In genomic region chr16:84175351-84176081, GRCh38 we compare ENCODE assay signal across 9 cellular contexts. TPM values are rescaled to one million over a fixed set of nuclear protein-coding genes. Genes with fewer than 3 reads are reported as not detected.
DNase-seq lines count a peak whose midpoint lies in the region; ATAC-seq and TF ChIP-seq lines count a peak whose summit lies in the region.
"Had no signal": no experiment of that assay in that cellular context is flagged by ENCODE, and none has a peak within 500 bp of the region (broad histone marks: within the 10 kb centered on the region; RNA-seq: fewer than 3 reads in every experiment).

No MANE protein-coding gene starts in this region.

- TF ChIP-seq CTCF in astrocyte of the spinal cord (IDR thresholded peaks at IDR 0.05; ENCODE audit: low read depth, low read length), result peak; percentile 82

- no peak overlapping the region for H3K4me3 ChIP-seq in astrocyte of the spinal cord (ENCODE audit: low read depth, low read length)
- H3K4me3 ChIP-seq: SK-N-MC had no signal

- DNase-seq in DMS 273 (lab: John Stamatoyannopoulos, UW; ENCODE audit: unreplicated experiment) (peak; percentile 89), LHCN-M2 (ENCODE audit: low read depth) (peak; percentile 66), SKM-1 treated with dmso at 0.1 percent for 144 hours (lab: John Stamatoyannopoulos, UW; ENCODE audit: unreplicated experiment) (peak; percentile 60), astrocyte of the spinal cord (ENCODE audit: low read depth, low spot score) (peak; percentile 46), inferior parietal cortex (ENCODE audit: extremely low spot score) (peak; percentile 29)
- peak; percentile 60 to 73 for DNase-seq in stimulated activated CD4-positive, alpha-beta T cell treated with anti-CD3 and anti-CD28 coated beads, Interleukin-2, amount 100 ng/mL, for 24 hours

- ATAC-seq in GM21717 (IDR thresholded peaks at IDR 0.05; ENCODE audit: unreplicated experiment) (peak; percentile 55), GM18907 (IDR thresholded peaks at IDR 0.05; ENCODE audit: unreplicated experiment) (no peak)

- in situ Hi-C loops in astrocyte of the spinal cord (cut with HindIII; ENCODE audit: low sequenced_read_pairs), result no loop called here

RNA-seq across cellular contexts. Expression of gene TAF1C, which starts 11.3 kb away (rescaled TPM):
- total RNA-seq in LHCN-M2 (2014; rRNA removed), result 26.1 and 30.1 TPM in 2 replicates
- 8.9 TPM for polyA plus RNA-seq in LHCN-M2 (2012)

RNA-seq across cellular contexts. Expression of gene ADAD2, which starts 15.4 kb away (rescaled TPM):
- not detected in 2 replicates for total RNA-seq in LHCN-M2 (2014; rRNA removed)
- polyA plus RNA-seq in LHCN-M2 (2012), result not detected

RNA-seq across cellular contexts. Expression of gene DNAAF1, which starts 30.4 kb away (rescaled TPM):
- total RNA-seq in LHCN-M2 (2014; rRNA removed), result 0.06 TPM in 1 of 2 replicates, not detected in the other
- 0.10 TPM for polyA plus RNA-seq in LHCN-M2 (2012)

RNA-seq across cellular contexts. Expression of gene HSDL1, which starts 30.5 kb away (rescaled TPM):
- total RNA-seq in LHCN-M2 (2014; rRNA removed), result 34.4 and 36.3 TPM in 2 replicates
- polyA plus RNA-seq in LHCN-M2 (2012), result 13.2 TPM

RNA-seq across cellular contexts. Expression of gene MBTPS1, which starts 58.8 kb away (rescaled TPM):
- total RNA-seq in LHCN-M2 (2014; rRNA removed), result 47.1 and 48.8 TPM in 2 replicates
- polyA plus RNA-seq in LHCN-M2 (2012), result 33.0 TPM

Comparison
In these comparisons a context has a peak if more than half of its experiments do, and no peak if none do; other contexts are left out.
1. DNase-seq: peak in every context shown above with its lines; median percentile 89 in DMS 273; 66 in stimulated activated CD4-positive, alpha-beta T cell treated with anti-CD3 and anti-CD28 coated beads, Interleukin-2, amount 100 ng/mL, for 24 hours; 66 in LHCN-M2; 60 in SKM-1 treated with dmso at 0.1 percent for 144 hours; 46 in astrocyte of the spinal cord; 29 in inferior parietal cortex.